1 cellular context compared by ENCODE assay signal in the genomic region with DNA sequence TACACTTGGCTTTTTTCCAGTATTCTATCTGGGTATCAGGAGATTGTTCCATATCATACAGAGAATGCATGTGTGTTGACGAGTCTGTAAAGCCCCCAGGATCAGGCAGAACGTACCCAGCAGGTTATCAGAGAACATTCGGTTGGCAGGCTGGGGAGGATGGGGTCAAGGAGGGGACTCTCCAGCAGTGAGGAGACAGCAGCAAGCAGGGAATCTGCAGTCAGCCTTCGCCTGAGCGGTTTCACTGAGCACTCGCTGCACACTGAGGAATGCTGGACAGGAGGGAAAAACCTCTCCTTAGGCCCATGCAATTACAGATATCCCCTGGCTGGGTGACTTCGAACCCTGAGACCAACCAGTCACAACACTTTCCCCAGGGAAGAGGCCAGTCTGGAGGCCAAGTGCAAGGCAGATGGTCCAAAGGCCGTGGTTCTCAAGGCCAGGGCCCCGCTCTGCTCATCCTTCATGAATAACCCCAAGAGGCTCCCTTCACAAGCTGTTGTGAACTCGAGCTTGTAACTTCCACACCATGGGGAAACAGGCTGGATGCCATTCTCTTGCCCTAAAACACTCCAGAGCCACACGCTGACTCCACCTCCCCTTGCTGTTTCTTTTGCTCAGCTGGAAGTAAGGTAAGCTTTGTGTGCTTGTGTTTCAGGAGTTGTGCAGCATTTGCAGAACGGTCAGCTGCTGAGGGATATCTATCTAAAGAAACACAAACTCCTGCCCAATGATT.
A peak's percentile ranks its signal among the peaks of the same experiment; 100 is the strongest.
TF ChIP-seq lines count a peak whose summit lies in the region.

No MANE protein-coding gene starts in this region.

TF ChIP-seq in K562, 482 proteins besides CTCF, POLR2A, EP300 and RAD21 (continued from another document):
- TF ChIP-seq, protein P1, sequence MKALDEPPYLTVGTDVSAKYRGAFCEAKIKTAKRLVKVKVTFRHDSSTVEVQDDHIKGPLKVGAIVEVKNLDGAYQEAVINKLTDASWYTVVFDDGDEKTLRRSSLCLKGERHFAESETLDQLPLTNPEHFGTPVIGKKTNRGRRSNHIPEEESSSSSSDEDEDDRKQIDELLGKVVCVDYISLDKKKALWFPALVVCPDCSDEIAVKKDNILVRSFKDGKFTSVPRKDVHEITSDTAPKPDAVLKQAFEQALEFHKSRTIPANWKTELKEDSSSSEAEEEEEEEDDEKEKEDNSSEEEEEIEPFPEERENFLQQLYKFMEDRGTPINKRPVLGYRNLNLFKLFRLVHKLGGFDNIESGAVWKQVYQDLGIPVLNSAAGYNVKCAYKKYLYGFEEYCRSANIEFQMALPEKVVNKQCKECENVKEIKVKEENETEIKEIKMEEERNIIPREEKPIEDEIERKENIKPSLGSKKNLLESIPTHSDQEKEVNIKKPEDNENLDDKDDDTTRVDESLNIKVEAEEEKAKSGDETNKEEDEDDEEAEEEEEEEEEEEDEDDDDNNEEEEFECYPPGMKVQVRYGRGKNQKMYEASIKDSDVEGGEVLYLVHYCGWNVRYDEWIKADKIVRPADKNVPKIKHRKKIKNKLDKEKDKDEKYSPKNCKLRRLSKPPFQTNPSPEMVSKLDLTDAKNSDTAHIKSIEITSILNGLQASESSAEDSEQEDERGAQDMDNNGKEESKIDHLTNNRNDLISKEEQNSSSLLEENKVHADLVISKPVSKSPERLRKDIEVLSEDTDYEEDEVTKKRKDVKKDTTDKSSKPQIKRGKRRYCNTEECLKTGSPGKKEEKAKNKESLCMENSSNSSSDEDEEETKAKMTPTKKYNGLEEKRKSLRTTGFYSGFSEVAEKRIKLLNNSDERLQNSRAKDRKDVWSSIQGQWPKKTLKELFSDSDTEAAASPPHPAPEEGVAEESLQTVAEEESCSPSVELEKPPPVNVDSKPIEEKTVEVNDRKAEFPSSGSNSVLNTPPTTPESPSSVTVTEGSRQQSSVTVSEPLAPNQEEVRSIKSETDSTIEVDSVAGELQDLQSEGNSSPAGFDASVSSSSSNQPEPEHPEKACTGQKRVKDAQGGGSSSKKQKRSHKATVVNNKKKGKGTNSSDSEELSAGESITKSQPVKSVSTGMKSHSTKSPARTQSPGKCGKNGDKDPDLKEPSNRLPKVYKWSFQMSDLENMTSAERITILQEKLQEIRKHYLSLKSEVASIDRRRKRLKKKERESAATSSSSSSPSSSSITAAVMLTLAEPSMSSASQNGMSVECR (CRISPR knock-in tag; IDR thresholded peaks at IDR 0.05) = no peak
- TF ChIP-seq SRF (CRISPR knock-in tag; IDR thresholded peaks at IDR 0.05) = no peak
- no peak for TF ChIP-seq RBM14 (IDR thresholded peaks at IDR 0.05; ENCODE audit: borderline replicate concordance, insufficient read depth, low read depth, low read length)
- TF ChIP-seq NEUROD1 (IDR thresholded peaks at IDR 0.05; ENCODE audit: borderline replicate concordance, low read depth, low read length, partially characterized antibody) = no peak
- no peak for TF ChIP-seq POLR2H (tag; IDR thresholded peaks at IDR 0.05; ENCODE audit: low read depth)
- TF ChIP-seq THRAP3 (IDR thresholded peaks at IDR 0.05; ENCODE audit: borderline replicate concordance) = no peak
- TF ChIP-seq TAL1 (IDR thresholded peaks at IDR 0.05) = peak; percentile 26; the same call in 1 of the 2 replicates
- peak; percentile 38; the same call in 1 of the 2 replicates for TF ChIP-seq TEAD4 (IDR thresholded peaks at IDR 0.05; ENCODE audit: low read length)
- no peak for TF ChIP-seq TEAD4 (CRISPR knock-in tag; IDR thresholded peaks at IDR 0.05; ENCODE audit: borderline replicate concordance)
- TF ChIP-seq CBX5 (IDR thresholded peaks at IDR 0.05; ENCODE audit: borderline replicate concordance, low read depth) = no peak
- TF ChIP-seq SNIP1 (IDR thresholded peaks at IDR 0.05; ENCODE audit: low read depth) = no peak
- TF ChIP-seq PHB2 (IDR thresholded peaks at IDR 0.05; ENCODE audit: low read depth) = no peak
- TF ChIP-seq, protein P2, sequence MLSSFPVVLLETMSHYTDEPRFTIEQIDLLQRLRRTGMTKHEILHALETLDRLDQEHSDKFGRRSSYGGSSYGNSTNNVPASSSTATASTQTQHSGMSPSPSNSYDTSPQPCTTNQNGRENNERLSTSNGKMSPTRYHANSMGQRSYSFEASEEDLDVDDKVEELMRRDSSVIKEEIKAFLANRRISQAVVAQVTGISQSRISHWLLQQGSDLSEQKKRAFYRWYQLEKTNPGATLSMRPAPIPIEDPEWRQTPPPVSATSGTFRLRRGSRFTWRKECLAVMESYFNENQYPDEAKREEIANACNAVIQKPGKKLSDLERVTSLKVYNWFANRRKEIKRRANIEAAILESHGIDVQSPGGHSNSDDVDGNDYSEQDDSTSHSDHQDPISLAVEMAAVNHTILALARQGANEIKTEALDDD (IDR thresholded peaks at IDR 0.05) = no peak
- TF ChIP-seq RHOXF2B (CRISPR knock-in tag; conservative IDR thresholded peaks at IDR 0.05) = no peak
- no peak for TF ChIP-seq HSF4 (CRISPR knock-in tag; IDR thresholded peaks at IDR 0.05; ENCODE audit: borderline replicate concordance)
- TF ChIP-seq NR1H2 (CRISPR knock-in tag; IDR thresholded peaks at IDR 0.05) = no peak
- no peak for TF ChIP-seq MECOM (CRISPR knock-in tag; IDR thresholded peaks at IDR 0.05)
